ENCODE assay signal across 13 cellular contexts in the genomic region with DNA sequence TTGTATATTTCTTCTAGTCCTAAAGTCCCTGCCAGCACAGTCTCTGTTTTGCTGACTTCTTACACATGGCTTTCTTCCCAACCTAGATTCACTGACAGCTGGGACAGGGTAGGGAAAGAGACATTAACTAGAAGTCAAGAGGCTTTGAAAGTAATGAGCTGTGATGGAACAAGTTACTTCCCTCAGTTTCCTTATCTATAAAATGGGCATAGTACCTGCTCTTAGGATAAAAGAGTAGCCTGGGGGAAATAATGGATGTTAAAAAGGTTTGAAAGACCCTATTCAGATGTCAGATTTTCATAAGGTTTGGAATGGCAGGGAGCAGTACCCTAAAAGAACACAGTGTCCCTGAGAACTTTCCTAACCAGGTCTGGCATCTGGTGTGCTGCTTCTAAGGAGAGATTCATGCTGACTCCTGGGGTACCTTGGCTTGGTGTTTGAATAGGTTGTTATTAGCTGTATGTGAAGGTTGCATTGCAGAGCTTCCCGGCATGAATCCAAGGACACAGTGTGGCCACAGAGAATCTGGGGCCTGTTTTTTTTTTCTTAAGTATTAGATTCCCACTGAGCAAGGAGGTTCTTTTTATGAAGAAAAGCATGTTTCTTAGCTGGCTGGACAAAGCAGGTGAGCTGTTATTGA. TPM values are rescaled to one million over a fixed set of nuclear protein-coding genes. Genes with fewer than 3 reads are reported as not detected.
DNase-seq lines count a peak whose midpoint lies in the region; ATAC-seq, FAIRE-seq and TF ChIP-seq lines count a peak whose summit lies in the region.
"Had no signal": no experiment of that assay in that cellular context is flagged by ENCODE, and none has a peak within 500 bp of the region (broad histone marks: within the 10 kb centered on the region; RNA-seq: fewer than 3 reads in every experiment).

No MANE protein-coding gene starts in this region.

- H3K27me3 Mint-ChIP-seq in activated CD8-positive, alpha-beta memory T cell treated with anti-CD3 and anti-CD28 coated beads, Interleukin-2, amount 10 ng/mL, durations not matched to agents 7 days and 5 days, result no peaks in the 10 kb centered on the region

- H3K4me3 ChIP-seq in GM12878, result no peak overlapping the region
- no peak overlapping the region for H3K4me3 ChIP-seq in pancreas
- no peak overlapping the region for H3K4me3 ChIP-seq in osteoblast (ENCODE audit: insufficient read depth, low read length)
- H3K4me3 ChIP-seq: hepatocyte, SJSA1, tibial nerve had no signal

- peak overlapping the region; percentile 45; the same call in 1 of the 2 replicates for H2AFZ ChIP-seq in GM12878 (ENCODE audit: control insufficient read depth, low read depth, low read length)
- H2AFZ ChIP-seq in osteoblast (ENCODE audit: low read length), result no peak overlapping the region
- H2AFZ ChIP-seq: hepatocyte had no signal

- TF ChIP-seq CTCF in GM12878 (IDR thresholded peaks at IDR 0.05 in 2 of 3, conservative IDR thresholded peaks at IDR 0.05 in 1 of 3; ENCODE audit: control insufficient read depth in 2 of 3, extremely low read depth in 1 of 3, insufficient read depth in 1 of 3, low read depth in 3 of 3, low read length in 3 of 3), result no peak
- no peak for TF ChIP-seq CTCF in pancreas (IDR thresholded peaks at IDR 0.05)
- TF ChIP-seq CTCF in osteoblast (IDR thresholded peaks at IDR 0.05; ENCODE audit: extremely low read depth, low read depth, low read length), result no peak

- in situ Hi-C loops in GM12878 (cut with MboI), result no loop called here

- no peaks in the 10 kb centered on the region for H3K9me3 Mint-ChIP-seq in activated CD8-positive, alpha-beta memory T cell treated with anti-CD3 and anti-CD28 coated beads, Interleukin-2, amount 10 ng/mL, durations not matched to agents 7 days and 5 days (ENCODE audit: low read depth)

- peaks cover 26% of the 10 kb centered on the region for H3K36me3 Mint-ChIP-seq in activated CD8-positive, alpha-beta memory T cell treated with anti-CD3 and anti-CD28 coated beads, Interleukin-2, amount 10 ng/mL, durations not matched to agents 7 days and 5 days

- H3K27ac ChIP-seq in KOPT-K1 (ENCODE audit: low read depth, low read length, poor library complexity, severe bottlenecking) (peak overlapping the region; percentile 99), GM12878 (ENCODE audit: control insufficient read depth, insufficient read depth) (peak overlapping the region; percentile 98), pancreas (peak overlapping the region; percentile 22 to 87 (median 66)), osteoblast (ENCODE audit: low read depth, low read length) (no peak overlapping the region)
- H3K27ac ChIP-seq: hepatocyte, HL-60, SJSA1 had no signal

- H4K20me1 ChIP-seq in GM12878 (ENCODE audit: control insufficient read depth, insufficient read depth), result no peaks in the 10 kb centered on the region
- no peaks in the 10 kb centered on the region for H4K20me1 ChIP-seq in osteoblast (ENCODE audit: insufficient read depth, low read length)

- H3K9me3 ChIP-seq in KOPT-K1 (ENCODE audit: insufficient read depth, low read length, poor library complexity, severe bottlenecking), result no peaks in the 10 kb centered on the region
- no peaks in the 10 kb centered on the region for H3K9me3 ChIP-seq in GM12878 (replicated peaks; ENCODE audit: control insufficient read depth, insufficient read depth, low read length)
- H3K9me3 ChIP-seq in pancreas, result no peaks in the 10 kb centered on the region
- no peaks in the 10 kb centered on the region for H3K9me3 ChIP-seq in osteoblast (ENCODE audit: low read depth, low read length)
- H3K9me3 ChIP-seq: SJSA1, tibial nerve had no signal

- ATAC-seq in activated CD8-positive, alpha-beta memory T cell treated with anti-CD3 and anti-CD28 coated beads, Interleukin-2, amount 10 ng/mL, durations not matched to agents 7 days and 5 days, result no peak
- ATAC-seq in GM12878, result no peak
- ATAC-seq in pancreas, result no peak
- no peak for ATAC-seq in HG02763 (IDR thresholded peaks at IDR 0.05; ENCODE audit: unreplicated experiment)
- no peak for ATAC-seq in GM21390 (IDR thresholded peaks at IDR 0.05; ENCODE audit: unreplicated experiment)

- WGBS in GM12878 (ENCODE audit: insufficient coverage, insufficient replicate concordance, low lambda C conversion rate, missing lambda C conversion rate), result 95% methylated on average over 1 of the region's 1 CpG
- 19 to 35% methylated on average over 1 of the region's 1 CpG for whole genome bisulfite sequencing in pancreas, 2 donors

- intact Hi-C loops in GM12878 (cut with micrococcal nuclease; ENCODE audit: unreplicated experiment) (loop anchor here (5.0 kb wide), 2 partner anchors 83 to 127 kb away; partner anchors contain the start of genes IKBKE and MAPKAPK2), pancreas (cut with DNase I) (no loop called here)

- TF ChIP-seq RAD21 in GM12878 (IDR thresholded peaks at IDR 0.05; ENCODE audit: insufficient read depth, low read depth, low read length), result no peak

- H3K27me3 ChIP-seq in GM12878 (replicated peaks in 1 of 2; ENCODE audit: control insufficient read depth in 2 of 2, insufficient read depth in 2 of 2, low read length in 1 of 2) (no peaks in the 10 kb centered on the region), pancreas (no peaks in the 10 kb centered on the region), osteoblast (ENCODE audit: insufficient read depth, low read length) (peaks cover 21% of the 10 kb centered on the region)
- H3K27me3 ChIP-seq: SJSA1 had no signal

- DNase-seq in activated CD8-positive, alpha-beta memory T cell treated with anti-CD3 and anti-CD28 coated beads, Interleukin-2, amount 10 ng/mL, durations not matched to agents 7 days and 5 days, result no peak
- DNase-seq in activated CD8-positive, alpha-beta memory T cell treated with anti-CD3 and anti-CD28 coated beads for 24 hours, result no peak
- DNase-seq in GM12878 (ENCODE audit: low read depth, low spot score) (no peak), pancreas (no peak), osteoblast (ENCODE audit: insufficient read length, low spot score, missing footprints) (no peak)

- peak overlapping the region; percentile 98 for H3K9ac ChIP-seq in GM12878 (ENCODE audit: control insufficient read depth, insufficient read depth, low read length)

- H3K4me1 Mint-ChIP-seq in activated CD8-positive, alpha-beta memory T cell treated with anti-CD3 and anti-CD28 coated beads, Interleukin-2, amount 10 ng/mL, durations not matched to agents 7 days and 5 days, result peaks cover 55% of the 10 kb centered on the region

- H3K4me1 ChIP-seq in GM12878 (ENCODE audit: control insufficient read depth, insufficient read depth, low read length) (peaks cover 25% of the 10 kb centered on the region), pancreas (peaks cover 13 to 41% (median 24%) of the 10 kb centered on the region in 3 donors), osteoblast (ENCODE audit: insufficient read depth, low read length) (peaks cover 12% of the 10 kb centered on the region)

- H3K4me2 ChIP-seq in GM12878 (ENCODE audit: control insufficient read depth, insufficient read depth) (peak overlapping the region; percentile 84; the same call in 1 of the 2 replicates), osteoblast (ENCODE audit: insufficient read depth, low read length) (no peak overlapping the region)
- H3K4me2 ChIP-seq: hepatocyte had no signal

- TF ChIP-seq POLR2A in GM12878 (IDR thresholded peaks at IDR 0.05; ENCODE audit: low read depth, low read length), result no peak

- FAIRE-seq in GM12878 (lab: Jason Lieb, UNC), result no peak
- no peak for FAIRE-seq in pancreas (lab: Jason Lieb, UNC)
- FAIRE-seq: D721Med had no signal

- H3K4me3 Mint-ChIP-seq in activated CD8-positive, alpha-beta memory T cell treated with anti-CD3 and anti-CD28 coated beads, Interleukin-2, amount 10 ng/mL, durations not matched to agents 7 days and 5 days, result peak overlapping the region; percentile 98

- H3K79me2 ChIP-seq in GM12878 (ENCODE audit: control insufficient read depth, insufficient read depth, low read length) (peaks cover 42% of the 10 kb centered on the region), osteoblast (ENCODE audit: insufficient read depth, low read length) (no peaks in the 10 kb centered on the region)
- H3K79me2 ChIP-seq: hepatocyte had no signal

- POLR2A ChIA-PET in GM12878 (lab: Charles Lee), result interaction anchor here (0.7 to 7.0 kb wide), 16 partner anchors 8 to 89 kb away, joined by 3 to 66 read pairs (median 8); partner anchors contain the start of genes IKBKE and RASSF5

- RAD21 ChIA-PET in GM12878 (lab: Charles Lee; ENCODE audit: unreplicated experiment), result interaction anchor here (0.7 to 9.0 kb wide), 20 partner anchors 8 to 180 kb away, joined by 3 to 95 read pairs (median 6); partner anchors contain the start of gene IKBKE

- H3K27ac Mint-ChIP-seq in activated CD8-positive, alpha-beta memory T cell treated with anti-CD3 and anti-CD28 coated beads, Interleukin-2, amount 10 ng/mL, durations not matched to agents 7 days and 5 days, result peak overlapping the region; percentile 89

- BruUV-seq in GM12878 (replicated peaks; lab: Mats Ljungman, UMichigan), result no TSS peak

- TF ChIP-seq EP300 in GM12878 (IDR thresholded peaks at IDR 0.05; ENCODE audit: borderline replicate concordance in 1 of 2, control insufficient read depth in 1 of 2, low read depth in 2 of 2, low read length in 2 of 2), result no peak

- SMC1A ChIA-PET in GM12878 (lab: Charles Lee; ENCODE audit: uncharacterized antibody, unreplicated experiment), result interaction anchor here (0.7 to 21.1 kb wide), 15 partner anchors 9 to 180 kb away, joined by 3 to 476 read pairs (median 7); partner anchors contain the start of genes IKBKE and RASSF5

- H3K36me3 ChIP-seq in KOPT-K1 (ENCODE audit: insufficient read depth, low read length) (peaks cover 2% of the 10 kb centered on the region), GM12878 (ENCODE audit: control insufficient read depth in 2 of 2, insufficient read depth in 2 of 2, low read length in 1 of 2) (no peaks in the 10 kb centered on the region), pancreas (no peaks in the 10 kb centered on the region), osteoblast (ENCODE audit: insufficient read depth, low read length) (no peaks in the 10 kb centered on the region)
- H3K36me3 ChIP-seq: SJSA1, tibial nerve had no signal

- CTCF ChIA-PET in activated CD8-positive, alpha-beta memory T cell treated with anti-CD3 and anti-CD28 coated beads, Interleukin-2, amount 10 ng/mL, durations not matched to agents 7 days and 5 days (lab: Charles Lee), result interaction anchor here (0.9 to 21.2 kb wide), 11 partner anchors 9 to 90 kb away, joined by 3 to 490 read pairs (median 5); partner anchors contain the start of genes DYRK3, EIF2D and RASSF5
- CTCF ChIA-PET in GM12878 (lab: Yijun Ruan, JAX), result interaction anchor here (0.6 to 18.4 kb wide), 24 partner anchors 9 to 324 kb away, joined by 3 to 330 read pairs (median 6); partner anchors contain the start of genes EIF2D, IKBKE and RASSF5

RNA-seq across cellular contexts. Expression of gene RASSF5, which starts 47.6 kb away (rescaled TPM):
- 100 to 1,000 TPM; 184 to 216 TPM for total RNA-seq in activated CD8-positive, alpha-beta memory T cell treated with anti-CD3 and anti-CD28 coated beads, Interleukin-2, amount 10 ng/mL, durations not matched to agents 7 days and 5 days
- total RNA-seq in GM12878 (2013; cell fraction: nucleolus; rRNA removed), result 56.7 and 60.6 TPM in 2 replicates
- total RNA-seq in GM12878 (2014; rRNA removed), result 64.1 and 68.2 TPM in 2 replicates
- total RNA-seq in GM12878 (2014; rRNA removed; fragmentation: Illumina TruSeq; extraction: Trizol), result 48.5 and 49.2 TPM in 2 replicates
- 82.5 and 85.6 TPM in 2 replicates for total RNA-seq in GM12878 (2021)
- polyA plus RNA-seq in GM12878 (2011; ENCODE audit: low read depth), result 30.6 TPM
- polyA plus RNA-seq in GM12878 (2011; rRNA removed), result 61.4 and 77.1 TPM in 2 replicates
- polyA plus RNA-seq in GM12878 (2011; cell fraction: cytosol; rRNA removed), result 82.5 and 102 TPM in 2 replicates
- 114 and 118 TPM in 2 replicates for polyA plus RNA-seq in GM12878 (2011; cell fraction: nucleus; rRNA removed)
- 45.3 and 54.0 TPM in 2 replicates for polyA plus RNA-seq in GM12878 (2012)
- 79.7 and 89.6 TPM in 2 replicates for polyA plus RNA-seq in GM12878 (2014; fragmentation: Illumina TruSeq; extraction: Trizol)
- 10 to 100 TPM; 14.0 to 25.4 TPM for polyA plus RNA-seq in GM12878 (2014; fragmentation: Nextera tagmentation; extraction: Ambion mirVana)
- polyA plus RNA-seq in GM12878 (2014; rRNA removed), result 71.3 and 74.2 TPM in 2 replicates
- polyA plus RNA-seq in GM12878 (2016; fragmentation: Nextera tagmentation; extraction: Ambion mirVana), result 10 to 100 TPM; 63.2 to 69.5 TPM
- 118 and 125 TPM in 2 replicates for polyA minus RNA-seq in GM12878 (2011; rRNA and poly(A)+ RNA removed)
- polyA minus RNA-seq in GM12878 (2011; cell fraction: cytosol; rRNA and poly(A)+ RNA removed), result 40.6 and 42.9 TPM in 2 replicates
- 46.9 and 71.1 TPM in 2 replicates for polyA minus RNA-seq in GM12878 (2011; cell fraction: nucleus; rRNA and poly(A)+ RNA removed)
- 10 to 100 TPM in 4 of 6 donors, 1 to 10 TPM in 2; 8.2 to 17.8 (median 12.5) TPM for total RNA-seq in pancreas
- polyA plus RNA-seq in pancreas, result 10 to 100 TPM in 1 of 2 donors, 1 to 10 TPM in 1; 6.7 to 22.3 TPM
- 0.59 and 0.72 TPM in 2 replicates for total RNA-seq in osteoblast

RNA-seq across cellular contexts. Expression of gene EIF2D, which starts 57.3 kb away (rescaled TPM):
- 10 to 100 TPM; 51.7 to 68.4 TPM for total RNA-seq in activated CD8-positive, alpha-beta memory T cell treated with anti-CD3 and anti-CD28 coated beads, Interleukin-2, amount 10 ng/mL, durations not matched to agents 7 days and 5 days
- 115 and 132 TPM in 2 replicates for total RNA-seq in GM12878 (2013; cell fraction: nucleolus; rRNA removed)
- total RNA-seq in GM12878 (2014; rRNA removed) (88.8 and 91.6 TPM in 2 replicates), GM12878 (2014; rRNA removed; fragmentation: Illumina TruSeq; extraction: Trizol) (80.4 and 83.4 TPM in 2 replicates), GM12878 (2021) (74.0 and 76.6 TPM in 2 replicates), pancreas (10 to 100 TPM; 20.9 to 35.7 (median 27.7) TPM), osteoblast (52.8 and 53.6 TPM in 2 replicates)
- polyA plus RNA-seq in GM12878 (2011; ENCODE audit: low read depth), result 49.2 TPM
- polyA plus RNA-seq in GM12878 (2011; rRNA removed) (133 and 153 TPM in 2 replicates), GM12878 (2014; fragmentation: Illumina TruSeq; extraction: Trizol) (108 and 109 TPM in 2 replicates), GM12878 (2014; fragmentation: Nextera tagmentation; extraction: Ambion mirVana) (10 to 100 TPM; 65.4 to 77.5 TPM), GM12878 (2014; rRNA removed) (98.5 and 104 TPM in 2 replicates), GM12878 (2016; fragmentation: Nextera tagmentation; extraction: Ambion mirVana) (10 to 100 TPM; 65.2 to 74.8 TPM), pancreas (10 to 100 TPM; 28.8 to 37.9 TPM)
- 121 and 127 TPM in 2 replicates for polyA plus RNA-seq in GM12878 (2011; cell fraction: cytosol; rRNA removed)
- 149 and 172 TPM in 2 replicates for polyA plus RNA-seq in GM12878 (2011; cell fraction: nucleus; rRNA removed)
- 66.5 and 74.5 TPM in 2 replicates for polyA plus RNA-seq in GM12878 (2012)
- 93.0 and 112 TPM in 2 replicates for polyA minus RNA-seq in GM12878 (2011; rRNA and poly(A)+ RNA removed)
- polyA minus RNA-seq in GM12878 (2011; cell fraction: cytosol; rRNA and poly(A)+ RNA removed), result 26.6 and 32.7 TPM in 2 replicates
- 34.8 and 42.0 TPM in 2 replicates for polyA minus RNA-seq in GM12878 (2011; cell fraction: nucleus; rRNA and poly(A)+ RNA removed)
